ENCODE assay signal across 8 cellular contexts in genomic region chr6:99393366-99393697, GRCh38. TPM values are rescaled to one million over a fixed set of nuclear protein-coding genes. Genes with fewer than 3 reads are reported as not detected.
DNase-seq lines count a peak whose midpoint lies in the region; ATAC-seq and TF ChIP-seq lines count a peak whose summit lies in the region.

No MANE protein-coding gene starts in this region.

- H3K36me3 ChIP-seq in CD8-positive, alpha-beta T cell (ENCODE audit: insufficient read depth, low read length) = no peaks in the 10 kb centered on the region
- H3K36me3 ChIP-seq in HUES6 (ENCODE audit: control insufficient read depth, insufficient read depth, low read length) (peaks cover 8% of the 10 kb centered on the region), muscle layer of duodenum (ENCODE audit: control insufficient read depth in 1 of 2, insufficient read depth in 2 of 2, low read length in 2 of 2) (peaks cover 0 to 11% of the 10 kb centered on the region in 2 donors)

- peaks cover 3% of the 10 kb centered on the region for H3K36me3 Mint-ChIP-seq in CD8-positive, alpha-beta T cell

- H3K4me1 Mint-ChIP-seq in CD8-positive, alpha-beta T cell (ENCODE audit: low read depth) = peaks cover 27% of the 10 kb centered on the region

- peak overlapping the region; percentile 91 for H3K27ac Mint-ChIP-seq in CD8-positive, alpha-beta T cell

- no peaks in the 10 kb centered on the region for H3K27me3 Mint-ChIP-seq in CD8-positive, alpha-beta T cell (ENCODE audit: low read depth)

- no peaks in the 10 kb centered on the region for H3K9me3 Mint-ChIP-seq in CD8-positive, alpha-beta T cell

- intact Hi-C loops in CD8-positive, alpha-beta T cell (cut with DNase I, micrococcal nuclease) = loop anchor here in 1 of 2 experiments (10.0 kb wide), 2 partner anchors 131 to 449 kb away; partner anchors contain the start of gene FBXL4

- POLR2A ChIA-PET in CD8-positive, alpha-beta T cell (lab: Charles Lee) = interaction anchor here (0.6 to 1.1 kb wide), 3 partner anchors 26 to 357 kb away, joined by 3 read pairs; no protein-coding TSS in a partner anchor

- H3K9ac ChIP-seq in HUES6 (ENCODE audit: low read length) = peak overlapping the region; percentile 94

- H3K27me3 ChIP-seq in CD8-positive, alpha-beta T cell (ENCODE audit: insufficient read depth, low read length) = no peaks in the 10 kb centered on the region
- no peaks in the 10 kb centered on the region for H3K27me3 ChIP-seq in HUES6 (ENCODE audit: control insufficient read depth, insufficient read depth, low read length)
- no peaks in the 10 kb centered on the region for H3K27me3 ChIP-seq in muscle layer of duodenum (ENCODE audit: low read depth, low read length)

- no peak for TF ChIP-seq CTCF in CD8-positive, alpha-beta T cell (IDR thresholded peaks at IDR 0.05)
- TF ChIP-seq CTCF in choroid plexus epithelial cell (conservative IDR thresholded peaks at IDR 0.05; ENCODE audit: low read depth, low read length) = no peak

- no peaks in the 10 kb centered on the region for H3K9me3 ChIP-seq in CD8-positive, alpha-beta T cell (ENCODE audit: low read length)
- H3K9me3 ChIP-seq in HUES6 (ENCODE audit: control insufficient read depth, insufficient read depth, low read depth, low read length) = no peaks in the 10 kb centered on the region
- H3K9me3 ChIP-seq in muscle layer of duodenum (ENCODE audit: control insufficient read depth in 1 of 2, low read length in 2 of 2) = no peaks in the 10 kb centered on the region

- DNase-seq in CD8-positive, alpha-beta T cell = no peak
- DNase-seq in choroid plexus epithelial cell (ENCODE audit: low read depth) = peak; percentile 39
- DNase-seq in NCI-H1048 (lab: John Stamatoyannopoulos, UW) = no peak
- no peak for DNase-seq in NCI-H526 (lab: John Stamatoyannopoulos, UW)
- DNase-seq in putamen (ENCODE audit: low spot score) = no peak

- CTCF ChIA-PET in CD8-positive, alpha-beta T cell (lab: Charles Lee) = interaction anchor here (0.8 kb wide), 1 partner anchor 32 kb away, joined by 3 read pairs; no protein-coding TSS in a partner anchor

- no peak for ATAC-seq in CD8-positive, alpha-beta T cell
- peak; percentile 26 for ATAC-seq in GM21423 (IDR thresholded peaks at IDR 0.05; ENCODE audit: unreplicated experiment)

- peak overlapping the region; percentile 95 for H3K4me3 Mint-ChIP-seq in CD8-positive, alpha-beta T cell

- no peak overlapping the region for H3K27ac ChIP-seq in CD8-positive, alpha-beta T cell (ENCODE audit: low read depth, low read length)
- H3K27ac ChIP-seq in HUES6 (ENCODE audit: low read depth, low read length) (peak overlapping the region; percentile 97), muscle layer of duodenum (ENCODE audit: low read length) (peak overlapping the region; percentile 72)

- peak overlapping the region; percentile 73 for H3K4me3 ChIP-seq in CD8-positive, alpha-beta T cell (ENCODE audit: low read depth, low read length)
- H3K4me3 ChIP-seq in HUES6 (ENCODE audit: low read depth, low read length) = peak overlapping the region; percentile 97
- peak overlapping the region; percentile 87 for H3K4me3 ChIP-seq in choroid plexus epithelial cell (ENCODE audit: low read depth, low read length)
- peak overlapping the region; percentile 86 to 95 for H3K4me3 ChIP-seq in muscle layer of duodenum (ENCODE audit: low read depth in 1 of 2, low read length in 2 of 2)

- H3K4me1 ChIP-seq in CD8-positive, alpha-beta T cell (ENCODE audit: insufficient read depth, low read length) = peaks cover 5% of the 10 kb centered on the region
- H3K4me1 ChIP-seq in HUES6 (ENCODE audit: control insufficient read depth, insufficient read depth, low read length) = no peaks in the 10 kb centered on the region
- peaks cover 0 to 4% of the 10 kb centered on the region in 2 donors for H3K4me1 ChIP-seq in muscle layer of duodenum (ENCODE audit: control insufficient read depth in 1 of 2, insufficient read depth in 2 of 2, low read length in 2 of 2)

RNA-seq across cellular contexts. Expression of gene COQ3, which starts 0.7 kb away (rescaled TPM):
- 1 to 10 TPM; 1.6 to 1.9 TPM for total RNA-seq in CD8-positive, alpha-beta T cell

RNA-seq across cellular contexts. Expression of gene PNISR, which starts 31.8 kb away (rescaled TPM):
- total RNA-seq in CD8-positive, alpha-beta T cell = 100 to 1,000 TPM; 287 to 316 TPM

RNA-seq across cellular contexts. Expression of gene FAXC, which starts 43.9 kb away (rescaled TPM):
- not detected for total RNA-seq in CD8-positive, alpha-beta T cell
